Comparison of ENCODE assay signal across 13 cellular contexts in the genomic region with DNA sequence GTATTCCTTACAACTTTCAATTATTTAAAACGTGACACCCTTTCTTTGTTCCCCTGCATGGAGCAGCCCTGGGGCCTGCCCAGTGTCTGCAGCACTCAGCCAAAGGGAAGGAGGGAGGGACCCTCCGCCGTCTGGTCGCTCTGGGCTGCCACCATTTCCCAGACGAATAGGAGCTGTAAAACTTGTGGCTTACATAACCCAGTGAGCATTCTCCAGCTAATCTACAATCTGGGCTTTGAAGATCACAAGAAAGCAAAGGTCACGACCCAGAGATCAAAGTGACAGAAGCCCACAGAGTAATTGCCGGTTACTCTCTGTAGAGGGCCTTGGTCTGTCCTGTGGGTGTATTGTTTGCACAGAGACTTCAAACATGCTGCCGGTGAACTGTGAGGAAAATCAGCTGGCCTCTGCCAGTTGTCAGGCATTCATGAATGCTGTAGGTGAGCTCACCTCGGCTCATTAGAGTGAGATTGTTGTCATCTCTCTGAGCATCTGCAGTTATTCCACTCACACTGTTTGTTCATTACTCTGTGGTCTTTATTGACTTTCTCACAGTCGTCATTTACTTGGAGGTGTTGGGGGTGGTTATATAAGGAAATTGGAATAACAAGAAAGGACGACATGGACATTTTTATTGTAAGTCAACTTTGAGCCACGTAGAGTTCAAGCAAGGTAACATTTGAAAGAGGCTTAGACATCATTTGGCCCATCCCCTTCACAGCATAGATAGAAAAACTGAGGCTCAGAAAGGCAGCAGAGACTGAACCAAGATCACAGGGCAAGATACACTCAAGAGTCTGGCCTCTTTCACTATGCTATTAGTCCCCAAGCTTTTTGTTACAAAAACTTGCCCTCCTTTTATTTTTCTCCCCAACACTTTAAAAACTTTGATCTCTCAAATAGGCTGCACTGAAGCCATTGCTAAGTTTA.
DNase-seq lines count a peak whose midpoint lies in the region; ATAC-seq, FAIRE-seq and TF ChIP-seq lines count a peak whose summit lies in the region.
"Had no signal": no experiment of that assay in that cellular context is flagged by ENCODE, and none has a peak within 500 bp of the region (broad histone marks: within the 10 kb centered on the region; RNA-seq: fewer than 3 reads in every experiment).

No MANE protein-coding gene starts in this region.

- H3K4me2 ChIP-seq in trophoblast cell (ENCODE audit: low read length), result peak overlapping the region; percentile 39

- peak overlapping the region; percentile 77 for H3K27ac ChIP-seq in trophoblast cell (ENCODE audit: low read depth, low read length)
- no peak overlapping the region for H3K27ac ChIP-seq in testis

- peak; percentile 26 for DNase-seq in H7
- DNase-seq in NCI-H2227 (lab: John Stamatoyannopoulos, UW; ENCODE audit: unreplicated experiment), result peak; percentile 18
- DNase-seq in iPS-NIHi7 (ENCODE audit: extremely low spot score), result peak; percentile 62
- DNase-seq in trophoblast cell, result peak; percentile 17 to 27
- DNase-seq in testis, result no peak
- DNase-seq in GM10248 (ENCODE audit: extremely low spot score), result no peak
- no peak for DNase-seq in H54 (ENCODE audit: insufficient read length, low spot score)
- DNase-seq: CD4-positive, alpha-beta memory T cell; KBM-7; NCI-H187; OCI-M1; substantia nigra had no signal

- TF ChIP-seq CTCF in testis (IDR thresholded peaks at IDR 0.05) (no peak), GM10248 (IDR thresholded peaks at IDR 0.05; ENCODE audit: control extremely low read depth, extremely low read depth, low read depth, missing control alignments) (no peak)

- no peak overlapping the region for H4K12ac ChIP-seq in trophoblast cell (ENCODE audit: low read depth, low read length)

- no peak for FAIRE-seq in H54 (lab: Jason Lieb, UNC)

- H3K14ac ChIP-seq in trophoblast cell (ENCODE audit: low read length), result no peak overlapping the region

- H2BK120ac ChIP-seq in trophoblast cell (ENCODE audit: insufficient read depth, low read length, poor library complexity), result no peak overlapping the region

- H3K27me3 ChIP-seq in H7 (ENCODE audit: control insufficient read depth, insufficient read depth, low read length) (no peaks in the 10 kb centered on the region), trophoblast cell (ENCODE audit: insufficient read depth, low read length) (no peaks in the 10 kb centered on the region), testis (no peaks in the 10 kb centered on the region)

- CTCF ChIA-PET in GM10248 (lab: Yijun Ruan, JAX), result interaction anchor here (1.7 kb wide), 1 partner anchor 24 kb away, joined by 3 read pairs; no protein-coding TSS in a partner anchor

- no peak overlapping the region for H3K18ac ChIP-seq in trophoblast cell (ENCODE audit: low read length)

- H3K9me3 ChIP-seq in trophoblast cell (ENCODE audit: insufficient read depth, low read depth, low read length) (peaks cover 12% of the 10 kb centered on the region), testis (no peaks in the 10 kb centered on the region)

- H3K79me2 ChIP-seq in trophoblast cell (ENCODE audit: control insufficient read depth, insufficient read depth, low read length, poor library complexity), result peaks cover 3% of the 10 kb centered on the region

- H3K79me1 ChIP-seq in trophoblast cell (ENCODE audit: low read length), result peaks cover 25% of the 10 kb centered on the region

- H3K36me3 ChIP-seq in H7 (replicated peaks; ENCODE audit: control insufficient read depth, insufficient read depth, low read length), result no peaks in the 10 kb centered on the region
- peaks cover 0 to 2% of the 10 kb centered on the region in 2 experiments for H3K36me3 ChIP-seq in trophoblast cell (ENCODE audit: control insufficient read depth in 1 of 2, insufficient read depth in 2 of 2, low read length in 2 of 2)
- H3K36me3 ChIP-seq in testis (ENCODE audit: low read depth, missing control alignments), result no peaks in the 10 kb centered on the region

- POLR2A ChIA-PET in GM10248 (lab: Yijun Ruan, JAX), result no interaction called here

- H2AK5ac ChIP-seq in trophoblast cell (ENCODE audit: low read length), result no peak overlapping the region

- no peak overlapping the region for H4K8ac ChIP-seq in trophoblast cell (ENCODE audit: low read depth, low read length)

- no peak overlapping the region for H3K9ac ChIP-seq in trophoblast cell (ENCODE audit: low read length)

- H2AFZ ChIP-seq in trophoblast cell (ENCODE audit: insufficient read depth, low read length, poor library complexity), result no peak overlapping the region

- no CpG with 5 or more reads among the region's 12 CpGs for WGBS in trophoblast cell (ENCODE audit: extremely low coverage, insufficient coverage, insufficient read length)
- 79 to 87% methylated on average over 12 of the region's 12 CpGs for WGBS in testis, 2 donors

- H2BK12ac ChIP-seq in trophoblast cell (ENCODE audit: low read length), result no peak overlapping the region

- intact Hi-C loops in testis (cut with DNase I; ENCODE audit: low total_unique reads), result no loop called here

- peaks cover 20 to 30% of the 10 kb centered on the region in 2 experiments for H3K4me1 ChIP-seq in trophoblast cell (ENCODE audit: control insufficient read depth in 1 of 2, insufficient read depth in 2 of 2, low read length in 2 of 2)
- no peaks in the 10 kb centered on the region for H3K4me1 ChIP-seq in testis

- H3K4me3 ChIP-seq in H7 (ENCODE audit: insufficient read depth, low read depth, low read length) (no peak overlapping the region), trophoblast cell (ENCODE audit: low read depth, low read length) (no peak overlapping the region), testis (no peak overlapping the region)

- no peak for TF ChIP-seq POLR2A in testis (IDR thresholded peaks at IDR 0.05)
- no peak for TF ChIP-seq POLR2A in H54 (IDR thresholded peaks at IDR 0.05; ENCODE audit: low read depth, low read length)

- H3K4ac ChIP-seq in trophoblast cell (ENCODE audit: low read depth, low read length), result no peak overlapping the region

- ATAC-seq in HG03039 (IDR thresholded peaks at IDR 0.05; ENCODE audit: unreplicated experiment), result no peak

- H4K91ac ChIP-seq in trophoblast cell (ENCODE audit: low read depth, low read length), result no peak overlapping the region

- H2BK5ac ChIP-seq in trophoblast cell (ENCODE audit: low read depth, low read length, poor library complexity), result peak overlapping the region; percentile 36

- H3K23ac ChIP-seq in trophoblast cell (ENCODE audit: low read length), result no peak overlapping the region

Comparison
In these comparisons a context has a peak if more than half of its experiments do, and no peak if none do; other contexts are left out.
1. DNase-seq: peak in H7 (single experiment), NCI-H2227 (single experiment), iPS-NIHi7 (single experiment) and trophoblast cell (2 of 2); none in testis (single experiment), GM10248 (single experiment) and H54 (single experiment).